In the genomic region with DNA sequence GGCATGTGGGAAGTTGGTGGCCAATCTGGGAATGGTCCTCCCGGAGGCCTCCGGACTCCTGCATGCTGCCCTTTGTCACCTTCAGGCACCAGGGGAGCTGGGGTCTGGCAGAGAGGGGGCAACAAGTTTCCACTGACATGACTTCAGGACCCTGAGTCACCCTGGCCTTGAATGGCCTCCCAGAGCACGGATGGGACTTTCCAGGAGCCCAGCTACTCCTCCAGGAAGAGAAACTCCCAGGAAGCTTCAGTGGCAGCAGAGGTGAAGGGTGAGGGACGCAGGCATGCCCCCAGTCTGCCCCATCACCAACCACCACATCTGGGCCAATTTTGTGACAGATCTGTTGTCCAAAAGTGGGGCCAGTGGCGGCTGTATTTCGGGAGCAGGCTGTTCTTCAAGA, we compare ENCODE assay signal across 17 cellular contexts. TPM values are rescaled to one million over a fixed set of nuclear protein-coding genes. Genes with fewer than 3 reads are reported as not detected.
DNase-seq lines count a peak whose midpoint lies in the region; ATAC-seq, FAIRE-seq and TF ChIP-seq lines count a peak whose summit lies in the region.
"Had no signal": no experiment of that assay in that cellular context is flagged by ENCODE, and none has a peak within 500 bp of the region (broad histone marks: within the 10 kb centered on the region; RNA-seq: fewer than 3 reads in every experiment).

No MANE protein-coding gene starts in this region.

- H3K79me2 ChIP-seq in K562 (ENCODE audit: control insufficient read depth, insufficient read depth, low read length) = peaks cover 32% of the 10 kb centered on the region

- no peak for TF ChIP-seq RAD21 in K562 (CRISPR knock-in tag; conservative IDR thresholded peaks at IDR 0.05 in 1 of 2, IDR thresholded peaks at IDR 0.05 in 1 of 2)

- ATAC-seq in K562 = no peak
- ATAC-seq in left lung = no peak

- H3K4me1 Mint-ChIP-seq in endothelial cell (ENCODE audit: unreplicated experiment) = peaks cover 19% of the 10 kb centered on the region
- peaks cover 7% of the 10 kb centered on the region for H3K4me1 Mint-ChIP-seq in activated CD4-positive, alpha-beta T cell treated with anti-CD3 and anti-CD28 coated beads, Interleukin-2, amount 10 ng/mL, durations not matched to agents 24 days and 14 days

- FAIRE-seq in K562 (lab: Jason Lieb, UNC) = no peak
- FAIRE-seq: GM12891 had no signal

- H3K9me3 Mint-ChIP-seq in endothelial cell (ENCODE audit: unreplicated experiment) = no peaks in the 10 kb centered on the region
- no peaks in the 10 kb centered on the region for H3K9me3 Mint-ChIP-seq in activated CD4-positive, alpha-beta T cell treated with anti-CD3 and anti-CD28 coated beads, Interleukin-2, amount 10 ng/mL, durations not matched to agents 24 days and 14 days
- H3K9me3 Mint-ChIP-seq: activated naive CD4-positive, alpha-beta T cell treated with anti-CD3 and anti-CD28 coated beads, Interleukin-2, amount 50 U/mL, for 24 hours; immature natural killer cell; nephron progenitor cell had no signal

- H3K36me3 ChIP-seq in K562 (ENCODE audit: control insufficient read depth, insufficient read depth, low read length) (peaks cover 78% of the 10 kb centered on the region), left lung (peaks cover 0 to 44% of the 10 kb centered on the region in 2 donors), spleen (peaks cover 0 to 71% (median 37%) of the 10 kb centered on the region in 6 donors)

- DNase-seq in EL (peak; percentile 43), K562 (ENCODE audit: extremely low read depth in 1 of 4, low spot score in 3 of 4) (no peak), left lung (peak in 1 of 2 donors; percentile 38), spleen (no peak), endothelial cell (ENCODE audit: low spot score) (no peak), A172 (ENCODE audit: low spot score) (no peak), MV-4-11 (lab: John Stamatoyannopoulos, UW) (no peak)
- DNase-seq in activated CD4-positive, alpha-beta T cell treated with anti-CD3 and anti-CD28 coated beads, Interleukin-2, amount 10 ng/mL, durations not matched to agents 24 days and 14 days = no peak
- DNase-seq: AML-193, DMS79, immature natural killer cell, NCI-H1694, NCI-H510A treated with DMSO at 0.1 percent for 48 hours, nephron progenitor cell, SHP77 had no signal

- H3K9me3 ChIP-seq in K562 (replicated peaks; ENCODE audit: control insufficient read depth, insufficient read depth, low read depth, low read length) (no peaks in the 10 kb centered on the region; the same call in 1 of the 2 replicates), left lung (no peaks in the 10 kb centered on the region), spleen (no peaks in the 10 kb centered on the region)

- no peak for TF ChIP-seq CTCF in K562 (IDR thresholded peaks at IDR 0.05 in 2 of 3, conservative IDR thresholded peaks at IDR 0.05 in 1 of 3; ENCODE audit: insufficient read depth in 2 of 3, low read depth in 1 of 3, low read length in 3 of 3)
- TF ChIP-seq CTCF in left lung (IDR thresholded peaks at IDR 0.05) = no peak
- TF ChIP-seq CTCF in spleen (IDR thresholded peaks at IDR 0.05 in 8 of 11, conservative IDR thresholded peaks at IDR 0.05 in 3 of 11) = no peak
- no peak for TF ChIP-seq CTCF in endothelial cell (IDR thresholded peaks at IDR 0.05; ENCODE audit: unreplicated experiment)

- WGBS in K562 (ENCODE audit: insufficient coverage, low coverage, missing lambda C conversion rate) = 85% methylated on average over 6 of the region's 6 CpGs
- WGBS in spleen, 5 donors = 68 to 85% (median 76%) methylated on average over 5 to 6 of the region's 6 CpGs

- H3K36me3 Mint-ChIP-seq in endothelial cell (ENCODE audit: low read depth, unreplicated experiment) = peaks cover 27% of the 10 kb centered on the region
- peaks cover 16% of the 10 kb centered on the region for H3K36me3 Mint-ChIP-seq in activated CD4-positive, alpha-beta T cell treated with anti-CD3 and anti-CD28 coated beads, Interleukin-2, amount 10 ng/mL, durations not matched to agents 24 days and 14 days (ENCODE audit: low read depth)
- H3K36me3 Mint-ChIP-seq: activated naive CD4-positive, alpha-beta T cell treated with anti-CD3 and anti-CD28 coated beads, Interleukin-2, amount 50 U/mL, for 24 hours had no signal

- H2AFZ ChIP-seq in K562 (ENCODE audit: low read depth, low read length) = no peak overlapping the region

- no peaks in the 10 kb centered on the region for H3K27me3 ChIP-seq in K562 (ENCODE audit: control insufficient read depth in 2 of 2, insufficient read depth in 2 of 2, low read length in 2 of 2)
- H3K27me3 ChIP-seq in left lung = no peaks in the 10 kb centered on the region
- H3K27me3 ChIP-seq in spleen (replicated peaks in 1 of 7) = no peaks in the 10 kb centered on the region

- POLR2A ChIA-PET in K562 (lab: Yijun Ruan, JAX) = interaction anchor here (0.6 to 3.4 kb wide), 6 partner anchors 10 to 434 kb away, joined by 3 to 18 read pairs (median 4); no protein-coding TSS in a partner anchor

- H3K4me1 ChIP-seq in K562 (replicated peaks in 1 of 2; ENCODE audit: control insufficient read depth in 2 of 2, insufficient read depth in 2 of 2, low read length in 2 of 2) (peaks cover 38 to 69% of the 10 kb centered on the region in 2 experiments), left lung (peaks cover 18 to 29% of the 10 kb centered on the region in 2 donors), spleen (peaks cover 15 to 86% (median 52%) of the 10 kb centered on the region in 6 donors)

- peaks cover 17% of the 10 kb centered on the region for H3K27me3 Mint-ChIP-seq in endothelial cell (ENCODE audit: unreplicated experiment)
- H3K27me3 Mint-ChIP-seq in activated CD4-positive, alpha-beta T cell treated with anti-CD3 and anti-CD28 coated beads, Interleukin-2, amount 10 ng/mL, durations not matched to agents 24 days and 14 days = no peaks in the 10 kb centered on the region
- H3K27me3 Mint-ChIP-seq: activated naive CD4-positive, alpha-beta T cell treated with anti-CD3 and anti-CD28 coated beads, Interleukin-2, amount 50 U/mL, for 24 hours had no signal

- TF ChIP-seq POLR2A in K562 (conservative IDR thresholded peaks at IDR 0.05) (no peak), spleen (IDR thresholded peaks at IDR 0.05) (no peak)

- no peak overlapping the region for H3K27ac Mint-ChIP-seq in endothelial cell (ENCODE audit: unreplicated experiment)
- H3K27ac Mint-ChIP-seq in activated CD4-positive, alpha-beta T cell treated with anti-CD3 and anti-CD28 coated beads, Interleukin-2, amount 10 ng/mL, durations not matched to agents 24 days and 14 days = no peak overlapping the region
- H3K27ac Mint-ChIP-seq: activated naive CD4-positive, alpha-beta T cell treated with anti-CD3 and anti-CD28 coated beads, Interleukin-2, amount 50 U/mL, for 24 hours had no signal

- H3K4me3 Mint-ChIP-seq in endothelial cell (ENCODE audit: unreplicated experiment) = no peak overlapping the region
- no peak overlapping the region for H3K4me3 Mint-ChIP-seq in activated CD4-positive, alpha-beta T cell treated with anti-CD3 and anti-CD28 coated beads, Interleukin-2, amount 10 ng/mL, durations not matched to agents 24 days and 14 days
- H3K4me3 Mint-ChIP-seq: activated naive CD4-positive, alpha-beta T cell treated with anti-CD3 and anti-CD28 coated beads, Interleukin-2, amount 50 U/mL, for 24 hours; immature natural killer cell; nephron progenitor cell had no signal

- intact Hi-C loops in K562 (cut with micrococcal nuclease) (no loop called here), left lung (cut with DNase I) (no loop called here), spleen (cut with DNase I; ENCODE audit: low total_unique reads) (no loop called here)
- intact Hi-C loops in activated CD4-positive, alpha-beta T cell treated with anti-CD3 and anti-CD28 coated beads, Interleukin-2, amount 10 ng/mL, durations not matched to agents 24 days and 14 days (cut with micrococcal nuclease) = no loop called here

- no peak overlapping the region for H3K4me3 ChIP-seq in K562
- H3K4me3 ChIP-seq in left lung = no peak overlapping the region
- H3K4me3 ChIP-seq in spleen = no peak overlapping the region

- no TSS peak for BruUV-seq in K562 (replicated peaks; lab: Mats Ljungman, UMichigan)

- no peaks in the 10 kb centered on the region for H3K9me1 ChIP-seq in K562 (ENCODE audit: control insufficient read depth, insufficient read depth, low read length)

- in situ Hi-C loops in K562 (cut with MboI) = no loop called here

- CTCF ChIA-PET in K562 (lab: Yijun Ruan, JAX; ENCODE audit: low intra/inter-chr PET ratio) = interaction anchor here (0.7 kb wide), 1 partner anchor 62 kb away, joined by 3 read pairs; no protein-coding TSS in a partner anchor

- H3K27ac ChIP-seq in K562 (ENCODE audit: extremely low read depth, low read depth, low read length) = no peak overlapping the region; the same call in 2 of the 3 replicates
- H3K27ac ChIP-seq in left lung = peak overlapping the region; percentile 2 to 53
- peak overlapping the region in 7 of 8 donors; percentile 29 to 74 (median 65) for H3K27ac ChIP-seq in spleen

- no peak overlapping the region for H3K4me2 ChIP-seq in K562 (ENCODE audit: insufficient read depth, low read length)

- TF ChIP-seq EP300 in K562 (IDR thresholded peaks at IDR 0.05; ENCODE audit: low read length) = no peak

- H3K9ac ChIP-seq in K562 (ENCODE audit: insufficient read depth in 1 of 2, low read depth in 2 of 2, low read length in 2 of 2) = peak overlapping the region in 1 of 2 experiments; percentile 22; a peak in 1 of 4 replicates

- no peaks in the 10 kb centered on the region for H4K20me1 ChIP-seq in K562 (replicated peaks; ENCODE audit: control insufficient read depth, insufficient read depth, low read length)

RNA-seq across cellular contexts. Expression of gene WASF2, which starts 55.9 kb away (rescaled TPM):
- 60.7 and 84.8 TPM in 2 replicates for total RNA-seq in K562 (2011; cell fraction: chromatin; rRNA removed; ENCODE audit: low replicate concordance)
- total RNA-seq in K562 (2011; cell fraction: nucleolus; rRNA removed) = 47.0 and 48.4 TPM in 2 replicates
- total RNA-seq in K562 (2011; cell fraction: nucleoplasm; rRNA removed) = 68.6 and 84.8 TPM in 2 replicates
- 21.3 and 29.6 TPM in 2 replicates for total RNA-seq in K562 (2014; rRNA removed)
- 31.2 and 40.7 TPM in 2 replicates for total RNA-seq in K562 (2014; rRNA removed; fragmentation: Illumina TruSeq; extraction: Trizol)
- 26.1 and 29.2 TPM in 2 replicates for total RNA-seq in K562 (2015; rRNA removed; fragmentation: Illumina TruSeq; extraction: Trizol)
- 139 and 163 TPM in 2 replicates for total RNA-seq in K562 (2021)
- polyA plus RNA-seq in K562 (2011; rRNA removed) = 41.5 and 104 TPM in 2 replicates
- polyA plus RNA-seq in K562 (2011; cell fraction: cytosol; rRNA removed) = 45.0 and 57.5 TPM in 2 replicates
- polyA plus RNA-seq in K562 (2011; cell fraction: nucleus; rRNA removed) = 49.0 and 54.9 TPM in 2 replicates
- 84.9 and 101 TPM in 2 replicates for polyA plus RNA-seq in K562 (2012)
- polyA plus RNA-seq in K562 (2014; fragmentation: Illumina TruSeq; extraction: Trizol) = 109 and 115 TPM in 2 replicates
- polyA plus RNA-seq in K562 (2014; fragmentation: Nextera tagmentation; extraction: Ambion mirVana) = 1 to 10 TPM; 8.2 to 9.7 TPM
- polyA plus RNA-seq in K562 (2014; rRNA removed) = 51.3 and 56.8 TPM in 2 replicates
- 49.4 and 58.2 TPM in 2 replicates for polyA minus RNA-seq in K562 (2011; rRNA and poly(A)+ RNA removed)
- 68.3 and 88.6 TPM in 2 replicates for polyA minus RNA-seq in K562 (2011; cell fraction: cytosol; rRNA and poly(A)+ RNA removed)
- 15.8 and 27.9 TPM in 2 replicates for polyA minus RNA-seq in K562 (2011; cell fraction: nucleus; rRNA and poly(A)+ RNA removed)
- 100 to 1,000 TPM; 108 to 138 TPM for total RNA-seq in left lung
- 100 to 1,000 TPM in 4 of 7 donors, 10 to 100 TPM in 3; 92.1 to 196 (median 129) TPM for total RNA-seq in spleen
- 10 to 100 TPM; 17.2 to 36.8 (median 23.5) TPM for polyA plus RNA-seq in spleen
- total RNA-seq in endothelial cell (ENCODE audit: unreplicated experiment) = 272 TPM
- total RNA-seq in activated CD4-positive, alpha-beta T cell treated with anti-CD3 and anti-CD28 coated beads, Interleukin-2, amount 10 ng/mL, durations not matched to agents 24 days and 14 days = 109 TPM in 2 replicates
- total RNA-seq in A172 (2014; rRNA removed; shearing (Covaris generic)) = 7.5 and 9.1 TPM in 2 replicates

RNA-seq across cellular contexts. Expression of gene AHDC1, which starts 58.1 kb away (rescaled TPM):
- total RNA-seq in K562 (2011; cell fraction: chromatin; rRNA removed; ENCODE audit: low replicate concordance) = 62.5 and 101 TPM in 2 replicates
- 36.7 and 38.9 TPM in 2 replicates for total RNA-seq in K562 (2011; cell fraction: nucleolus; rRNA removed)
- total RNA-seq in K562 (2011; cell fraction: nucleoplasm; rRNA removed) = 49.2 and 72.8 TPM in 2 replicates
- total RNA-seq in K562 (2014; rRNA removed) (7.9 and 12.5 TPM in 2 replicates), K562 (2014; rRNA removed; fragmentation: Illumina TruSeq; extraction: Trizol) (3.6 and 4.6 TPM in 2 replicates), K562 (2015; rRNA removed; fragmentation: Illumina TruSeq; extraction: Trizol) (4.7 and 4.8 TPM in 2 replicates), K562 (2021) (36.4 and 37.8 TPM in 2 replicates), left lung (10 to 100 TPM; 35.5 to 38.0 TPM), spleen (100 to 1,000 TPM in 1 of 7 donors, 10 to 100 TPM in 6; 35.1 to 104 (median 54.6) TPM), endothelial cell (ENCODE audit: unreplicated experiment) (48.0 TPM)
- polyA plus RNA-seq in K562 (2011; rRNA removed) (3.1 and 4.2 TPM in 2 replicates), K562 (2014; fragmentation: Illumina TruSeq; extraction: Trizol) (5.4 and 9.5 TPM in 2 replicates), K562 (2014; fragmentation: Nextera tagmentation; extraction: Ambion mirVana) (under 1 TPM; 0.21 to 0.59 TPM), K562 (2014; rRNA removed) (8.5 and 9.0 TPM in 2 replicates), spleen (10 to 100 TPM in 1 of 3 donors, 1 to 10 TPM in 2; 3.2 to 24.2 (median 4.3) TPM)
- polyA plus RNA-seq in K562 (2011; cell fraction: cytosol; rRNA removed) = 2.3 and 3.9 TPM in 2 replicates
- 13.3 and 21.8 TPM in 2 replicates for polyA plus RNA-seq in K562 (2011; cell fraction: nucleus; rRNA removed)
- polyA plus RNA-seq in K562 (2012) = 13.7 and 18.2 TPM in 2 replicates
- polyA minus RNA-seq in K562 (2011; rRNA and poly(A)+ RNA removed) = 3.7 and 9.1 TPM in 2 replicates
- 12.2 and 15.2 TPM in 2 replicates for polyA minus RNA-seq in K562 (2011; cell fraction: cytosol; rRNA and poly(A)+ RNA removed)
- polyA minus RNA-seq in K562 (2011; cell fraction: nucleus; rRNA and poly(A)+ RNA removed) = 10.6 and 11.6 TPM in 2 replicates
- 33.9 and 34.7 TPM in 2 replicates for total RNA-seq in activated CD4-positive, alpha-beta T cell treated with anti-CD3 and anti-CD28 coated beads, Interleukin-2, amount 10 ng/mL, durations not matched to agents 24 days and 14 days
- 3.4 and 7.6 TPM in 2 replicates for total RNA-seq in A172 (2014; rRNA removed; shearing (Covaris generic))
